In genomic region chr5:65926276-65926761, GRCh38 we compare ENCODE assay signal across 8 cellular contexts. TPM values are rescaled to one million over a fixed set of nuclear protein-coding genes. Genes with fewer than 3 reads are reported as not detected.
DNase-seq lines count a peak whose midpoint lies in the region; ATAC-seq and TF ChIP-seq lines count a peak whose summit lies in the region.

Gene ERBIN (plus strand): TSS chr5:65926575. CDS start chr5:65992719, 66,144 bp downstream.

- peak within 1 kb of the TSS; percentile 95 to 99 (median 98) for H3K4me3 Mint-ChIP-seq in naive B cell
- peak within 1 kb of the TSS; percentile 82 for H3K4me3 Mint-ChIP-seq in stimulated activated effector memory CD8-positive, alpha-beta T cell treated with anti-CD3 and anti-CD28 coated beads, Interleukin-12 subunit alpha, Interleukin-12 subunit beta, amount 100 ng/mL, for 72 hours

- H3K9me3 Mint-ChIP-seq in naive B cell, result no peaks in the 10 kb centered on the region
- H3K9me3 Mint-ChIP-seq in stimulated activated effector memory CD8-positive, alpha-beta T cell treated with anti-CD3 and anti-CD28 coated beads, Interleukin-12 subunit alpha, Interleukin-12 subunit beta, amount 100 ng/mL, for 72 hours, result no peaks in the 10 kb centered on the region

- no TSS peak for BruUV-seq in Panc1 (replicated peaks; lab: Mats Ljungman, UMichigan)

- peak in 2 of 4 donors; percentile 56 to 73 for TF ChIP-seq POLR2A in esophagus squamous epithelium (IDR thresholded peaks at IDR 0.05)

- H3K4me1 ChIP-seq in Panc1 (ENCODE audit: control insufficient read depth, insufficient read depth, low read length) (peaks cover 41% of the 10 kb centered on the region), esophagus squamous epithelium (peaks cover 0 to 38% (median 15%) of the 10 kb centered on the region in 3 donors)

- intact Hi-C loops in Panc1 (cut with micrococcal nuclease; ENCODE audit: unreplicated experiment) (loop anchor here (10.0 kb wide), 1 partner anchor 182 kb away; no protein-coding TSS in a partner anchor), esophagus squamous epithelium (cut with DNase I) (loop anchor here (10.0 kb wide), 1 partner anchor 218 kb away; the partner anchor contains the start of gene SREK1)

- in situ Hi-C loops in Panc1 (cut with HindIII; ENCODE audit: low pct_unique_long_range_greater_than_20kb, low sequenced_read_pairs), result no loop called here

- CTCF ChIA-PET in Panc1 (lab: Charles Lee), result interaction anchor here (0.6 kb wide), 1 partner anchor 190 kb away, joined by 3 read pairs; no protein-coding TSS in a partner anchor

- H3K27ac ChIP-seq in Panc1 (ENCODE audit: low read length) (peak within 1 kb of the TSS; percentile 91), esophagus squamous epithelium (peak within 1 kb of the TSS; percentile 98 to 100 (median 99))

- peak; percentile 67 for DNase-seq in Ammon's horn (ENCODE audit: low spot score)
- DNase-seq in Panc1 (ENCODE audit: low read depth, low spot score), result no peak
- DNase-seq in activated T-helper 1 cell treated with Interleukin-2 at 50 U/mL for 16 hours (ENCODE audit: low read depth), result peak; percentile 59
- DNase-seq in esophagus squamous epithelium (lab: John Stamatoyannopoulos, UW), result peak; percentile 24
- no peak for DNase-seq in naive B cell
- peak; percentile 53 to 83 for DNase-seq in stimulated activated effector memory CD8-positive, alpha-beta T cell treated with anti-CD3 and anti-CD28 coated beads, Interleukin-12 subunit alpha, Interleukin-12 subunit beta, amount 100 ng/mL, for 72 hours (ENCODE audit: low spot score in 2 of 2)

- WGBS in esophagus squamous epithelium, 2 donors, result 0 to 3% methylated on average over 10 to 14 of the region's 44 CpGs

- POLR2A ChIA-PET in Panc1 (lab: Charles Lee), result interaction anchor here (0.5 to 0.9 kb wide), 5 partner anchors 16 to 80 kb away, joined by 3 to 6 read pairs (median 5); no protein-coding TSS in a partner anchor

- no peaks in the 10 kb centered on the region for H3K27me3 ChIP-seq in Panc1 (ENCODE audit: control insufficient read depth, insufficient read depth, low read length)
- no peaks in the 10 kb centered on the region for H3K27me3 ChIP-seq in esophagus squamous epithelium

- H3K36me3 Mint-ChIP-seq in naive B cell, result peaks cover 0 to 9% of the 10 kb centered on the region in 2 donors
- H3K36me3 Mint-ChIP-seq in stimulated activated effector memory CD8-positive, alpha-beta T cell treated with anti-CD3 and anti-CD28 coated beads, Interleukin-12 subunit alpha, Interleukin-12 subunit beta, amount 100 ng/mL, for 72 hours, result peaks cover 30% of the 10 kb centered on the region

- H3K36me3 ChIP-seq in Panc1 (ENCODE audit: control insufficient read depth, insufficient read depth, low read length) (peaks cover 6% of the 10 kb centered on the region), esophagus squamous epithelium (no peaks in the 10 kb centered on the region)

- H3K27ac Mint-ChIP-seq in naive B cell, result peak within 1 kb of the TSS; percentile 97 to 100 (median 98)
- peak within 1 kb of the TSS; percentile 95 for H3K27ac Mint-ChIP-seq in stimulated activated effector memory CD8-positive, alpha-beta T cell treated with anti-CD3 and anti-CD28 coated beads, Interleukin-12 subunit alpha, Interleukin-12 subunit beta, amount 100 ng/mL, for 72 hours

- peaks cover 17 to 40% (median 33%) of the 10 kb centered on the region in 3 donors for H3K4me1 Mint-ChIP-seq in naive B cell
- H3K4me1 Mint-ChIP-seq in stimulated activated effector memory CD8-positive, alpha-beta T cell treated with anti-CD3 and anti-CD28 coated beads, Interleukin-12 subunit alpha, Interleukin-12 subunit beta, amount 100 ng/mL, for 72 hours, result peaks cover 30% of the 10 kb centered on the region

- TF ChIP-seq CTCF in Panc1 (IDR thresholded peaks at IDR 0.05), result no peak
- TF ChIP-seq CTCF in esophagus squamous epithelium (IDR thresholded peaks at IDR 0.05), result no peak

- no peaks in the 10 kb centered on the region for H3K9me3 ChIP-seq in Panc1 (ENCODE audit: control insufficient read depth, insufficient read depth, low read depth, low read length)
- H3K9me3 ChIP-seq in esophagus squamous epithelium, result no peaks in the 10 kb centered on the region

- H3K27me3 Mint-ChIP-seq in naive B cell, result no peaks in the 10 kb centered on the region

- H3K4me3 ChIP-seq in Panc1 (ENCODE audit: low read depth in 2 of 2, low read length in 2 of 2) (peak within 1 kb of the TSS; percentile 97 to 99), esophagus squamous epithelium (peak within 1 kb of the TSS; percentile 68 to 95 (median 87))

- ATAC-seq in GM19025 (IDR thresholded peaks at IDR 0.05; ENCODE audit: low read depth, unreplicated experiment) (peak; percentile 26), HG03354 (IDR thresholded peaks at IDR 0.05; ENCODE audit: poor library complexity, severe bottlenecking, unreplicated experiment) (peak; percentile 28), Panc1 (peak; percentile 62), naive B cell (ENCODE audit: low read depth in 2 of 2) (peak; percentile 2 to 3)
- ATAC-seq in stimulated activated effector memory CD8-positive, alpha-beta T cell treated with anti-CD3 and anti-CD28 coated beads, Interleukin-12 subunit alpha, Interleukin-12 subunit beta, amount 100 ng/mL, for 72 hours, result peak; percentile 49

RNA-seq across cellular contexts. Expression of gene ERBIN, which starts in this region (rescaled TPM):
- total RNA-seq in Panc1 (2021; ENCODE audit: unreplicated experiment) (88.4 TPM), esophagus squamous epithelium (10 to 100 TPM; 27.4 to 62.6 (median 48.6) TPM)
- 21.1 TPM for polyA plus RNA-seq in Panc1 (2012; ENCODE audit: insufficient read length)
- 10 to 100 TPM; 18.4 to 57.6 (median 41.4) TPM for polyA plus RNA-seq in naive B cell (ENCODE audit: low read depth in 6 of 6)

Comparison
In these comparisons a context has a peak if more than half of its experiments do, and no peak if none do; other contexts are left out.
1. DNase-seq: peak in Ammon's horn (single experiment), activated T-helper 1 cell treated with Interleukin-2 at 50 U/mL for 16 hours (single experiment), esophagus squamous epithelium (single experiment) and stimulated activated effector memory CD8-positive, alpha-beta T cell treated with anti-CD3 and anti-CD28 coated beads, Interleukin-12 subunit alpha, Interleukin-12 subunit beta, amount 100 ng/mL, for 72 hours (2 of 2); none in Panc1 (single experiment) and naive B cell (single experiment).
2. ATAC-seq: peak in every context shown above with its lines; median percentile 62 in Panc1; 49 in stimulated activated effector memory CD8-positive, alpha-beta T cell treated with anti-CD3 and anti-CD28 coated beads, Interleukin-12 subunit alpha, Interleukin-12 subunit beta, amount 100 ng/mL, for 72 hours; 28 in HG03354; 26 in GM19025; 2 in naive B cell.